ENCODE assay signal across 1 cellular context in the genomic region with DNA sequence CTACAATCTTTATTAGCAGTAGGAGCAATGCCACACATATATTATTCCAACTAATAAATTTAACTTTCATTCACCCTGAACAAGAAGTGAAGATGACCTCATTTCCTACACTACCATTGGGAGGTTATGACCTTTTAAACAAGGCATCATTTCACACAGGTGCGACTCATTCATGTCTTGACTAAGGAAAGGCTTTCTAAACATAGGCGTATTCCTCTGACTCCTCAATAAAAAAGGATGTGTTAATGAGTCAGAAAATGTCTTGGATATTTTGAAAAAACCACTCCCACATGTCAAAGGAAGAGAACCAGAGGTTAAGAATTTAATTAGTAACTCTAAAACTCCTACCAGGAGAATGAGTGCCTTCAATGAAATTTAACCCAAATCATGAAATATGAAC.
TF ChIP-seq lines count a peak whose summit lies in the region.

No MANE protein-coding gene starts in this region.

TF ChIP-seq in SK-N-SH treated with all-trans-retinoic acid at 6 μM for 48 hours, 23 proteins besides CTCF, POLR2A, EP300 and RAD21 (continued from another document):
- TF ChIP-seq, protein P1, sequence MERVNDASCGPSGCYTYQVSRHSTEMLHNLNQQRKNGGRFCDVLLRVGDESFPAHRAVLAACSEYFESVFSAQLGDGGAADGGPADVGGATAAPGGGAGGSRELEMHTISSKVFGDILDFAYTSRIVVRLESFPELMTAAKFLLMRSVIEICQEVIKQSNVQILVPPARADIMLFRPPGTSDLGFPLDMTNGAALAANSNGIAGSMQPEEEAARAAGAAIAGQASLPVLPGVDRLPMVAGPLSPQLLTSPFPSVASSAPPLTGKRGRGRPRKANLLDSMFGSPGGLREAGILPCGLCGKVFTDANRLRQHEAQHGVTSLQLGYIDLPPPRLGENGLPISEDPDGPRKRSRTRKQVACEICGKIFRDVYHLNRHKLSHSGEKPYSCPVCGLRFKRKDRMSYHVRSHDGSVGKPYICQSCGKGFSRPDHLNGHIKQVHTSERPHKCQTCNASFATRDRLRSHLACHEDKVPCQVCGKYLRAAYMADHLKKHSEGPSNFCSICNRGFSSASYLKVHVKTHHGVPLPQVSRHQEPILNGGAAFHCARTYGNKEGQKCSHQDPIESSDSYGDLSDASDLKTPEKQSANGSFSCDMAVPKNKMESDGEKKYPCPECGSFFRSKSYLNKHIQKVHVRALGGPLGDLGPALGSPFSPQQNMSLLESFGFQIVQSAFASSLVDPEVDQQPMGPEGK (CRISPR knock-in tag; IDR thresholded peaks at IDR 0.05; ENCODE audit: borderline replicate concordance) = no peak
- TF ChIP-seq, protein P2, sequence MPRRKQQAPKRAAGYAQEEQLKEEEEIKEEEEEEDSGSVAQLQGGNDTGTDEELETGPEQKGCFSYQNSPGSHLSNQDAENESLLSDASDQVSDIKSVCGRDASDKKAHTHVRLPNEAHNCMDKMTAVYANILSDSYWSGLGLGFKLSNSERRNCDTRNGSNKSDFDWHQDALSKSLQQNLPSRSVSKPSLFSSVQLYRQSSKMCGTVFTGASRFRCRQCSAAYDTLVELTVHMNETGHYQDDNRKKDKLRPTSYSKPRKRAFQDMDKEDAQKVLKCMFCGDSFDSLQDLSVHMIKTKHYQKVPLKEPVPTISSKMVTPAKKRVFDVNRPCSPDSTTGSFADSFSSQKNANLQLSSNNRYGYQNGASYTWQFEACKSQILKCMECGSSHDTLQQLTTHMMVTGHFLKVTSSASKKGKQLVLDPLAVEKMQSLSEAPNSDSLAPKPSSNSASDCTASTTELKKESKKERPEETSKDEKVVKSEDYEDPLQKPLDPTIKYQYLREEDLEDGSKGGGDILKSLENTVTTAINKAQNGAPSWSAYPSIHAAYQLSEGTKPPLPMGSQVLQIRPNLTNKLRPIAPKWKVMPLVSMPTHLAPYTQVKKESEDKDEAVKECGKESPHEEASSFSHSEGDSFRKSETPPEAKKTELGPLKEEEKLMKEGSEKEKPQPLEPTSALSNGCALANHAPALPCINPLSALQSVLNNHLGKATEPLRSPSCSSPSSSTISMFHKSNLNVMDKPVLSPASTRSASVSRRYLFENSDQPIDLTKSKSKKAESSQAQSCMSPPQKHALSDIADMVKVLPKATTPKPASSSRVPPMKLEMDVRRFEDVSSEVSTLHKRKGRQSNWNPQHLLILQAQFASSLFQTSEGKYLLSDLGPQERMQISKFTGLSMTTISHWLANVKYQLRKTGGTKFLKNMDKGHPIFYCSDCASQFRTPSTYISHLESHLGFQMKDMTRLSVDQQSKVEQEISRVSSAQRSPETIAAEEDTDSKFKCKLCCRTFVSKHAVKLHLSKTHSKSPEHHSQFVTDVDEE (CRISPR knock-in tag; IDR thresholded peaks at IDR 0.05) = no peak
- no peak for TF ChIP-seq ESRRG (CRISPR knock-in tag; IDR thresholded peaks at IDR 0.05)
